Comparison of ENCODE assay signal across 1 cellular context in genomic region chr10:55232553-55232952, GRCh38.
TF ChIP-seq lines count a peak whose summit lies in the region.

No MANE protein-coding gene starts in this region.

TF ChIP-seq in H1, 55 proteins besides CTCF, POLR2A, EP300 and RAD21:
- TF ChIP-seq, protein P1, sequence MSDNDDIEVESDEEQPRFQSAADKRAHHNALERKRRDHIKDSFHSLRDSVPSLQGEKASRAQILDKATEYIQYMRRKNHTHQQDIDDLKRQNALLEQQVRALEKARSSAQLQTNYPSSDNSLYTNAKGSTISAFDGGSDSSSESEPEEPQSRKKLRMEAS (IDR thresholded peaks at IDR 0.05), result no peak
- TF ChIP-seq CHD2 (IDR thresholded peaks at IDR 0.05; ENCODE audit: low read length) (no peak), KDM1A (IDR thresholded peaks at IDR 0.05; ENCODE audit: borderline replicate concordance, low read length) (no peak), FOSL1 (IDR thresholded peaks at IDR 0.05; ENCODE audit: insufficient read depth, low read depth, low read length) (no peak), SP1 (IDR thresholded peaks at IDR 0.05; ENCODE audit: low read depth, low read length) (no peak), PHF8 (conservative IDR thresholded peaks at IDR 0.05; ENCODE audit: low read depth, low read length) (no peak), CHD1 (IDR thresholded peaks at IDR 0.05; ENCODE audit: low read depth, low read length) (no peak), SAP30 (IDR thresholded peaks at IDR 0.05; ENCODE audit: insufficient read depth, insufficient replicate concordance, low read length) (no peak), NANOG (IDR thresholded peaks at IDR 0.05; ENCODE audit: insufficient read depth, low read depth, low read length, poor library complexity, severe bottlenecking) (no peak), JUN (IDR thresholded peaks at IDR 0.05; ENCODE audit: low read depth, low read length) (no peak)
TF ChIP-seq in H1: peak in this region for 0.
